ENCODE assay signal across 1 cellular context in genomic region chr12:12821975-12822374, GRCh38.
TF ChIP-seq lines count a peak whose summit lies in the region.

No MANE protein-coding gene starts in this region.

TF ChIP-seq in GM12878, 131 proteins besides CTCF, POLR2A, EP300 and RAD21 (continued from another document):
- peak; percentile 51; the same call in 1 of the 2 replicates for TF ChIP-seq TCF7 (IDR thresholded peaks at IDR 0.05; ENCODE audit: borderline replicate concordance)
- no peak for TF ChIP-seq RB1 (IDR thresholded peaks at IDR 0.05; ENCODE audit: borderline replicate concordance)
- TF ChIP-seq RCOR1 (conservative IDR thresholded peaks at IDR 0.05; ENCODE audit: low read depth, low read length), result no peak
- 0 out of 2 replicates have a peak, but pooled peaks have one; percentile 24 for TF ChIP-seq ZBED1 (IDR thresholded peaks at IDR 0.05; ENCODE audit: borderline replicate concordance)
- TF ChIP-seq MXI1 (IDR thresholded peaks at IDR 0.05; ENCODE audit: low read depth, low read length), result no peak
- peak in 1 of 2 experiments; percentile 26; a peak in 1 of 4 replicates for TF ChIP-seq ETV6 (conservative IDR thresholded peaks at IDR 0.05 in 1 of 2, IDR thresholded peaks at IDR 0.05 in 1 of 2; ENCODE audit: borderline replicate concordance in 1 of 2, low read depth in 1 of 2)
